Comparison of ENCODE assay signal across 1 cellular context in the genomic region with DNA sequence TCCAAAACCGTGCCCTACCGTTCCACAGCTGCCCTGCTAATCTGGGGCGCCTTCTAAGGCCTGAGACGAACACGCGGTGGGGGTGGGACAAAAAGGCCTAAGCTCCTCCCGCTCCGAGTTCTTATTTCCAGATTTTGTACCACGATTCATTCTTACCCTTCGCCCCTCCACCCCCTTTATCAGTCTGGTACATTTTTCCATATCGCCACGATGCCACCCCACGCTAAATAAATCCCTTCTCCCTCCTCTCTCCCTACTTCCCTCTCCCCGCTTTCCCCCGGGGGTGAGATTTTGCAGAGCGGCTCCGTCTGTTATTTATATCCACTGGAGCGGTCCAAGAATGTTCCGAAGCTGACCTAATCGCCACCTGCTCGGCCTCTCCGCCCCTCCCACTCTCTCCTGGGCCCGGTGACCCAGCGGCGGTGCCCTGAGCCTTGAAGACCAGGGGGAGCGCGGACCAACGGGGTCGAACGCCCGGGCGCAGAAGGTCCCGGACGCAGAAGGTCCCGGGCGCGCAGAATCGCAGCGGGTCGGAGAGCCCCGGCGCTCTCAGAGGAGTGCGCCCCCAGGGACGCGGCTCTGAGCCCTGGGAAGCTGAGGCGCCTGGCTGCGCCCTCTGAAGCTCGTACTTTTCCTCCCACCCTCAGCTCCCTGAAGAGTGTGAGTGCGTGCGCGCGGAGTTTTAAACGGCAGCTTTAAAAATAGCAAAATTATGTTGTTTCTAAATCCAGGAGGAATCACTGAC.
TF ChIP-seq lines count a peak whose summit lies in the region.

No MANE protein-coding gene starts in this region.

TF ChIP-seq in HepG2, 621 proteins besides CTCF, POLR2A, EP300 and RAD21 (continued from another document and continues in another):
- TF ChIP-seq THAP8 (CRISPR knock-in tag; IDR thresholded peaks at IDR 0.05; ENCODE audit: borderline replicate concordance) (no peak), RFX1 (IDR thresholded peaks at IDR 0.05) (no peak), ZNF136 (CRISPR knock-in tag; IDR thresholded peaks at IDR 0.05; ENCODE audit: low read depth) (no peak), SALL2 (CRISPR knock-in tag; IDR thresholded peaks at IDR 0.05) (no peak), PCBP1 (IDR thresholded peaks at IDR 0.05; ENCODE audit: borderline replicate concordance, low read depth, low read length) (no peak), CREB1 (IDR thresholded peaks at IDR 0.05) (no peak), CREB1 (CRISPR knock-in tag; IDR thresholded peaks at IDR 0.05) (no peak), ISX (CRISPR knock-in tag; conservative IDR thresholded peaks at IDR 0.05) (no peak), SP1 (IDR thresholded peaks at IDR 0.05) (no peak), SP1 (CRISPR knock-in tag; IDR thresholded peaks at IDR 0.05) (no peak), PHF5A (CRISPR knock-in tag; IDR thresholded peaks at IDR 0.05; ENCODE audit: low read depth, unreplicated experiment) (no peak), MIER2 (CRISPR knock-in tag; IDR thresholded peaks at IDR 0.05) (no peak), ZNF264 (CRISPR knock-in tag; IDR thresholded peaks at IDR 0.05) (no peak), FLYWCH1 (CRISPR knock-in tag; IDR thresholded peaks at IDR 0.05) (0 out of 2 replicates have a peak, but pooled peaks have one; percentile 61), ZNF205 (CRISPR knock-in tag; IDR thresholded peaks at IDR 0.05) (no peak; the same call in 1 of the 2 replicates), FOXA3 (CRISPR knock-in tag; IDR thresholded peaks at IDR 0.05) (no peak), ZNF337 (CRISPR knock-in tag; IDR thresholded peaks at IDR 0.05; ENCODE audit: borderline replicate concordance, low read depth) (no peak), PCBP2 (optimal IDR thresholded peaks at IDR 0.05; ENCODE audit: low read depth, low read length, poor library complexity, severe bottlenecking) (no peak), ZFP62 (CRISPR knock-in tag; IDR thresholded peaks at IDR 0.05) (no peak), NR2C2 (CRISPR knock-in tag; IDR thresholded peaks at IDR 0.05; ENCODE audit: borderline replicate concordance) (peak; percentile 33; the same call in 1 of the 2 replicates), SSRP1 (CRISPR knock-in tag; IDR thresholded peaks at IDR 0.05) (no peak), HOXA9 (CRISPR knock-in tag; IDR thresholded peaks at IDR 0.05; ENCODE audit: borderline replicate concordance) (no peak), PHF8 (CRISPR knock-in tag; IDR thresholded peaks at IDR 0.05) (peak; percentile 36; the same call in 1 of the 2 replicates), SKI (IDR thresholded peaks at IDR 0.05; ENCODE audit: partially characterized antibody) (no peak), FOXA1 (IDR thresholded peaks at IDR 0.05) (no peak), FOXA1 (CRISPR knock-in tag; IDR thresholded peaks at IDR 0.05) (no peak), ZBTB37 (CRISPR knock-in tag; IDR thresholded peaks at IDR 0.05) (no peak), ZNF20 (CRISPR knock-in tag; IDR thresholded peaks at IDR 0.05) (no peak), DDIT3 (CRISPR knock-in tag; IDR thresholded peaks at IDR 0.05) (no peak), ZFP36L2 (CRISPR knock-in tag; IDR thresholded peaks at IDR 0.05) (no peak), ZSCAN29 (CRISPR knock-in tag; conservative IDR thresholded peaks at IDR 0.05) (no peak), ZNF180 (CRISPR knock-in tag; IDR thresholded peaks at IDR 0.05; ENCODE audit: borderline replicate concordance, low read depth) (no peak), SMAD3 (CRISPR knock-in tag; IDR thresholded peaks at IDR 0.05) (0 out of 2 replicates have a peak, but pooled peaks have one; percentile 16), CEBPB (IDR thresholded peaks at IDR 0.05; ENCODE audit: borderline replicate concordance, low read depth, low read length) (no peak), ADNP (CRISPR knock-in tag; IDR thresholded peaks at IDR 0.05) (no peak; the same call in 1 of the 2 replicates), REST (IDR thresholded peaks at IDR 0.05; ENCODE audit: borderline replicate concordance in 1 of 2, low read depth in 1 of 2, low read length in 2 of 2) (no peak), ZNF572 (CRISPR knock-in tag; IDR thresholded peaks at IDR 0.05) (no peak), ZNF687 (CRISPR knock-in tag; IDR thresholded peaks at IDR 0.05) (peak; percentile 51; the same call in 1 of the 2 replicates), ZNF101 (CRISPR knock-in tag; IDR thresholded peaks at IDR 0.05; ENCODE audit: borderline replicate concordance, low read depth) (no peak), ZNF841 (CRISPR knock-in tag; IDR thresholded peaks at IDR 0.05; ENCODE audit: borderline replicate concordance) (no peak)
- TF ChIP-seq, protein P1, sequence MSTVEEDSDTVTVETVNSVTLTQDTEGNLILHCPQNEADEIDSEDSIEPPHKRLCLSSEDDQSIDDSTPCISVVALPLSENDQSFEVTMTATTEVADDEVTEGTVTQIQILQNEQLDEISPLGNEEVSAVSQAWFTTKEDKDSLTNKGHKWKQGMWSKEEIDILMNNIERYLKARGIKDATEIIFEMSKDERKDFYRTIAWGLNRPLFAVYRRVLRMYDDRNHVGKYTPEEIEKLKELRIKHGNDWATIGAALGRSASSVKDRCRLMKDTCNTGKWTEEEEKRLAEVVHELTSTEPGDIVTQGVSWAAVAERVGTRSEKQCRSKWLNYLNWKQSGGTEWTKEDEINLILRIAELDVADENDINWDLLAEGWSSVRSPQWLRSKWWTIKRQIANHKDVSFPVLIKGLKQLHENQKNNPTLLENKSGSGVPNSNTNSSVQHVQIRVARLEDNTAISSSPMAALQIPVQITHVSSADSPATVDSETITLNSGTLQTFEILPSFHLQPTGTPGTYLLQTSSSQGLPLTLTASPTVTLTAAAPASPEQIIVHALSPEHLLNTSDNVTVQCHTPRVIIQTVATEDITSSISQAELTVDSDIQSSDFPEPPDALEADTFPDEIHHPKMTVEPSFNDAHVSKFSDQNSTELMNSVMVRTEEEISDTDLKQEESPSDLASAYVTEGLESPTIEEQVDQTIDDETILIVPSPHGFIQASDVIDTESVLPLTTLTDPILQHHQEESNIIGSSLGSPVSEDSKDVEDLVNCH (CRISPR knock-in tag; IDR thresholded peaks at IDR 0.05): no peak
- TF ChIP-seq, protein P2, sequence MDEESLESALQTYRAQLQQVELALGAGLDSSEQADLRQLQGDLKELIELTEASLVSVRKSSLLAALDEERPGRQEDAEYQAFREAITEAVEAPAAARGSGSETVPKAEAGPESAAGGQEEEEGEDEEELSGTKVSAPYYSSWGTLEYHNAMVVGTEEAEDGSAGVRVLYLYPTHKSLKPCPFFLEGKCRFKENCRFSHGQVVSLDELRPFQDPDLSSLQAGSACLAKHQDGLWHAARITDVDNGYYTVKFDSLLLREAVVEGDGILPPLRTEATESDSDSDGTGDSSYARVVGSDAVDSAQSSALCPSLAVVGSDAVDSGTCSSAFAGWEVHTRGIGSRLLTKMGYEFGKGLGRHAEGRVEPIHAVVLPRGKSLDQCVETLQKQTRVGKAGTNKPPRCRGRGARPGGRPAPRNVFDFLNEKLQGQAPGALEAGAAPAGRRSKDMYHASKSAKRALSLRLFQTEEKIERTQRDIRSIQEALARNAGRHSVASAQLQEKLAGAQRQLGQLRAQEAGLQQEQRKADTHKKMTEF (CRISPR knock-in tag; IDR thresholded peaks at IDR 0.05): no peak
- TF ChIP-seq, protein P3, sequence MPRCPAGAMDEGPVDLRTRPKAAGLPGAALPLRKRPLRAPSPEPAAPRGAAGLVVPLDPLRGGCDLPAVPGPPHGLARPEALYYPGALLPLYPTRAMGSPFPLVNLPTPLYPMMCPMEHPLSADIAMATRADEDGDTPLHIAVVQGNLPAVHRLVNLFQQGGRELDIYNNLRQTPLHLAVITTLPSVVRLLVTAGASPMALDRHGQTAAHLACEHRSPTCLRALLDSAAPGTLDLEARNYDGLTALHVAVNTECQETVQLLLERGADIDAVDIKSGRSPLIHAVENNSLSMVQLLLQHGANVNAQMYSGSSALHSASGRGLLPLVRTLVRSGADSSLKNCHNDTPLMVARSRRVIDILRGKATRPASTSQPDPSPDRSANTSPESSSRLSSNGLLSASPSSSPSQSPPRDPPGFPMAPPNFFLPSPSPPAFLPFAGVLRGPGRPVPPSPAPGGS (CRISPR knock-in tag; IDR thresholded peaks at IDR 0.05): 0 out of 2 replicates have a peak, but pooled peaks have one; percentile 48
- TF ChIP-seq, protein P4, sequence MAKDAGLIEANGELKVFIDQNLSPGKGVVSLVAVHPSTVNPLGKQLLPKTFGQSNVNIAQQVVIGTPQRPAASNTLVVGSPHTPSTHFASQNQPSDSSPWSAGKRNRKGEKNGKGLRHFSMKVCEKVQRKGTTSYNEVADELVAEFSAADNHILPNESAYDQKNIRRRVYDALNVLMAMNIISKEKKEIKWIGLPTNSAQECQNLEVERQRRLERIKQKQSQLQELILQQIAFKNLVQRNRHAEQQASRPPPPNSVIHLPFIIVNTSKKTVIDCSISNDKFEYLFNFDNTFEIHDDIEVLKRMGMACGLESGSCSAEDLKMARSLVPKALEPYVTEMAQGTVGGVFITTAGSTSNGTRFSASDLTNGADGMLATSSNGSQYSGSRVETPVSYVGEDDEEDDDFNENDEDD (CRISPR knock-in tag; IDR thresholded peaks at IDR 0.05; ENCODE audit: borderline replicate concordance): no peak
- TF ChIP-seq, protein P5, sequence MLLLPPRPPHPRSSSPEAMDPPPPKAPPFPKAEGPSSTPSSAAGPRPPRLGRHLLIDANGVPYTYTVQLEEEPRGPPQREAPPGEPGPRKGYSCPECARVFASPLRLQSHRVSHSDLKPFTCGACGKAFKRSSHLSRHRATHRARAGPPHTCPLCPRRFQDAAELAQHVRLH (CRISPR knock-in tag; IDR thresholded peaks at IDR 0.05; ENCODE audit: borderline replicate concordance, low read depth): no peak; the same call in 1 of the 2 replicates
